8 cellular contexts compared by ENCODE assay signal in the genomic region with DNA sequence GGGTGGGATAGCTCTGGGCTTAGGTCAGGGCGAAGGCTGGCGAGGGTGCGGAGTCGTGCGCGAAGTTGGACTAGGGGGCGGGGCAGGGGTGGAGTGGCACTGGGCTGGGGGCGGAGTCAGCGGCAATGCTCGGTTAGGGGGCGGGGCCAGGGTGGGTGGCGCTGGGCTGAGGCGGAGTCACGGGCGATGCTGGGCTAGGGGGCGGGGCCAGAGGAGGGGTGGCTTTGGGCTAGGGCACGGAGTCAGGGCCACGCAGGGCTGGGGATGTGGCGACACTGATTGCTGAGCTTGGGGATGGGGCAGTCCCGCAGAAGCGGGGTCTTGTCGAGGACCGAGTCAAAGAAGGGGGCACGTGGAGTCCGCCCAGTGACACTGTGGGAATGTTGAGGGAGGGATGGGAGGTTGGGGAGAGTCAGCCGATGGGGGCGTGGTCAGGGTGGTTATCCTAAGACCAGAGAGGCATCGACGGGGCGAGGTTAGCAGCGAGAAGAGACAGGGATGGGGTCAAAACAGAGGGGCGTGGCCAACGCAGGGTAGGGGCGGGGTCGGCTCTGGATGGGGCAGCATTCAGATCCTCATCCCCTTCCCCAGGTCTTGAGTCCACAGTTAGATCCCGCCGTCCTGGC. TPM values are rescaled to one million over a fixed set of nuclear protein-coding genes. Genes with fewer than 3 reads are reported as not detected.
DNase-seq lines count a peak whose midpoint lies in the region; ATAC-seq lines count a peak whose summit lies in the region.

No MANE protein-coding gene starts in this region.

- peak overlapping the region in 1 of 3 donors; percentile 84 for H3K27ac Mint-ChIP-seq in IgD-negative memory B cell

- H3K27me3 Mint-ChIP-seq in IgD-negative memory B cell: peaks cover 8% of the 10 kb centered on the region

- H3K9me3 Mint-ChIP-seq in IgD-negative memory B cell: peaks cover 0 to 1% (median 0%) of the 10 kb centered on the region in 3 donors

- H3K36me3 Mint-ChIP-seq in IgD-negative memory B cell: no peaks in the 10 kb centered on the region

- peak in 9 of 14 donors; percentile 3 to 61 (median 39) for DNase-seq in C1 segment of cervical spinal cord (lab: John Stamatoyannopoulos, UW)
- DNase-seq in activated CD4-positive, CD25-positive, alpha-beta regulatory T cell treated with anti-CD3 and anti-CD28 coated beads, Interleukin-2, amount 50 U/mL, for 72 hours: peak; percentile 79
- DNase-seq in caudate nucleus (lab: John Stamatoyannopoulos, UW): peak in 52 of 61 donors; percentile 6 to 85 (median 56)
- DNase-seq in left kidney (ENCODE audit: low read depth, low spot score): peak; percentile 84
- DNase-seq in stimulated activated CD8-positive, alpha-beta memory T cell treated with anti-CD3 and anti-CD28 coated beads, Interleukin-12 subunit alpha, Interleukin-12 subunit beta, amount 100 ng/mL, for 4 hours (ENCODE audit: low read depth): peak; percentile 49
- no peak for DNase-seq in NCI-H524 treated with DMSO at 0.1 percent for 48 hours (lab: John Stamatoyannopoulos, UW)

- no peak overlapping the region for H3K27ac ChIP-seq in caudate nucleus (ENCODE audit: low read depth, low read length)

- H3K4me3 Mint-ChIP-seq in IgD-negative memory B cell: peak overlapping the region in 3 of 4 donors; percentile 76 to 88 (median 86)

- no peak for ATAC-seq in GM18907 (IDR thresholded peaks at IDR 0.05; ENCODE audit: unreplicated experiment)

- H3K4me1 Mint-ChIP-seq in IgD-negative memory B cell: peaks cover 0 to 5% (median 0%) of the 10 kb centered on the region in 3 donors

RNA-seq across cellular contexts. Expression of a gene that starts 8.7 kb away (rescaled TPM):
- polyA plus RNA-seq in IgD-negative memory B cell: 25.2 TPM

RNA-seq across cellular contexts. Expression of a gene that starts 12.8 kb away (rescaled TPM):
- polyA plus RNA-seq in IgD-negative memory B cell: 30.2 TPM

RNA-seq across cellular contexts. Expression of a gene that starts 13.1 kb away (rescaled TPM):
- 295 TPM for polyA plus RNA-seq in IgD-negative memory B cell

RNA-seq across cellular contexts. Expression of a gene that starts 36.4 kb away (rescaled TPM):
- not detected for polyA plus RNA-seq in IgD-negative memory B cell
